In genomic region chr2:20573611-20574422, GRCh38 we compare ENCODE assay signal across 10 cellular contexts.
DNase-seq lines count a peak whose midpoint lies in the region; ATAC-seq and TF ChIP-seq lines count a peak whose summit lies in the region.
"Had no signal": no experiment of that assay in that cellular context is flagged by ENCODE, and none has a peak within 500 bp of the region (broad histone marks: within the 10 kb centered on the region; RNA-seq: fewer than 3 reads in every experiment).

No MANE protein-coding gene starts in this region.

- H3K36me3 Mint-ChIP-seq in activated naive CD4-positive, alpha-beta T cell treated with anti-CD3 and anti-CD28 coated beads, Interleukin-2, amount 10 ng/mL, durations not matched to agents 7 days and 5 days, result peaks cover 9% of the 10 kb centered on the region
- no peaks in the 10 kb centered on the region for H3K36me3 Mint-ChIP-seq in endodermal cell (ENCODE audit: low read depth)
- H3K36me3 Mint-ChIP-seq in type B pancreatic cell, result peaks cover 3% of the 10 kb centered on the region
- no peaks in the 10 kb centered on the region for H3K36me3 Mint-ChIP-seq in Caco-2 (ENCODE audit: insufficient read depth, unreplicated experiment)

- CTCF ChIA-PET in activated naive CD4-positive, alpha-beta T cell treated with anti-CD3 and anti-CD28 coated beads, Interleukin-2, amount 10 ng/mL, durations not matched to agents 7 days and 5 days (lab: Charles Lee), result interaction anchor here (0.9 kb wide), 1 partner anchor 132 kb away, joined by 3 read pairs; no protein-coding TSS in a partner anchor
- CTCF ChIA-PET in Caco-2 (lab: Charles Lee), result no interaction called here

- H3K4me1 ChIP-seq in endodermal cell (ENCODE audit: control insufficient read depth, insufficient read depth, low read length) (no peaks in the 10 kb centered on the region), Caco-2 (peaks cover 8% of the 10 kb centered on the region)

- H3K4me1 Mint-ChIP-seq in activated naive CD4-positive, alpha-beta T cell treated with anti-CD3 and anti-CD28 coated beads, Interleukin-2, amount 10 ng/mL, durations not matched to agents 7 days and 5 days, result peaks cover 33% of the 10 kb centered on the region
- no peaks in the 10 kb centered on the region for H3K4me1 Mint-ChIP-seq in endodermal cell
- H3K4me1 Mint-ChIP-seq in type B pancreatic cell (ENCODE audit: unreplicated experiment), result peaks cover 24% of the 10 kb centered on the region
- H3K4me1 Mint-ChIP-seq in Caco-2 (ENCODE audit: low read depth, unreplicated experiment), result peaks cover 24% of the 10 kb centered on the region

- no peak for TF ChIP-seq CTCF in endodermal cell (conservative IDR thresholded peaks at IDR 0.05)
- no peak for TF ChIP-seq CTCF in type B pancreatic cell (conservative IDR thresholded peaks at IDR 0.05)
- no peak for TF ChIP-seq CTCF in Caco-2 (IDR thresholded peaks at IDR 0.05; ENCODE audit: insufficient read depth in 1 of 2, low read depth in 1 of 2, low read length in 1 of 2, severe bottlenecking in 1 of 2, unreplicated experiment in 1 of 2)

- BruUV-seq in Caco-2 (replicated peaks; lab: Mats Ljungman, UMichigan), result no TSS peak

- 75 to 93% methylated on average over 10 of the region's 10 CpGs for WGBS in endodermal cell (ENCODE audit: insufficient coverage in 1 of 2, insufficient read length in 1 of 2), 2 experiments

- ATAC-seq in stimulated activated naive CD8-positive, alpha-beta T cell treated with anti-CD3 and anti-CD28 coated beads, Interleukin-15, Interleukin-2, amounts not matched to agents 100 U/mL and 50 U/mL, for 24 hours, result no peak
- ATAC-seq: CD8-positive, alpha-beta T cell had no signal

- H3K27me3 Mint-ChIP-seq in activated naive CD4-positive, alpha-beta T cell treated with anti-CD3 and anti-CD28 coated beads, Interleukin-2, amount 10 ng/mL, durations not matched to agents 7 days and 5 days, result peaks cover 16% of the 10 kb centered on the region
- no peaks in the 10 kb centered on the region for H3K27me3 Mint-ChIP-seq in endodermal cell (ENCODE audit: insufficient read depth)
- H3K27me3 Mint-ChIP-seq in type B pancreatic cell, result no peaks in the 10 kb centered on the region
- no peaks in the 10 kb centered on the region for H3K27me3 Mint-ChIP-seq in Caco-2 (ENCODE audit: insufficient read depth, unreplicated experiment)

- no peaks in the 10 kb centered on the region for H3K9me3 ChIP-seq in endodermal cell (ENCODE audit: control insufficient read depth, low read length)
- H3K9me3 ChIP-seq in Caco-2, result no peaks in the 10 kb centered on the region

- H3K36me3 ChIP-seq in endodermal cell (ENCODE audit: control insufficient read depth, insufficient read depth, low read length), result no peaks in the 10 kb centered on the region
- H3K36me3 ChIP-seq in Caco-2 (ENCODE audit: control insufficient read depth, insufficient read depth, low read length), result no peaks in the 10 kb centered on the region

- no peak overlapping the region for H3K9ac ChIP-seq in endodermal cell (ENCODE audit: extremely low read depth, low read length, poor library complexity, severe bottlenecking)

- H3K27ac Mint-ChIP-seq in activated naive CD4-positive, alpha-beta T cell treated with anti-CD3 and anti-CD28 coated beads, Interleukin-2, amount 10 ng/mL, durations not matched to agents 7 days and 5 days, result peak overlapping the region; percentile 49
- H3K27ac Mint-ChIP-seq in endodermal cell (no peak overlapping the region), type B pancreatic cell (peak overlapping the region; percentile 13), Caco-2 (ENCODE audit: unreplicated experiment) (no peak overlapping the region)
- H3K27ac Mint-ChIP-seq: CD8-positive, alpha-beta T cell had no signal

- intact Hi-C loops in Caco-2 (cut with micrococcal nuclease; ENCODE audit: unreplicated experiment), result no loop called here

- H3K4me3 Mint-ChIP-seq in activated naive CD4-positive, alpha-beta T cell treated with anti-CD3 and anti-CD28 coated beads, Interleukin-2, amount 10 ng/mL, durations not matched to agents 7 days and 5 days, result no peak overlapping the region
- H3K4me3 Mint-ChIP-seq in endodermal cell (no peak overlapping the region), type B pancreatic cell (no peak overlapping the region), Caco-2 (ENCODE audit: unreplicated experiment) (no peak overlapping the region)
- H3K4me3 Mint-ChIP-seq: CD8-positive, alpha-beta T cell had no signal

- POLR2A ChIA-PET in Caco-2 (lab: Charles Lee), result no interaction called here

- H3K27ac ChIP-seq in endodermal cell (ENCODE audit: low read depth, low read length), result peak overlapping the region; percentile 53

- H3K9me3 Mint-ChIP-seq in activated naive CD4-positive, alpha-beta T cell treated with anti-CD3 and anti-CD28 coated beads, Interleukin-2, amount 10 ng/mL, durations not matched to agents 7 days and 5 days, result no peaks in the 10 kb centered on the region
- no peaks in the 10 kb centered on the region for H3K9me3 Mint-ChIP-seq in endodermal cell
- H3K9me3 Mint-ChIP-seq in type B pancreatic cell, result no peaks in the 10 kb centered on the region
- H3K9me3 Mint-ChIP-seq in Caco-2 (ENCODE audit: unreplicated experiment), result no peaks in the 10 kb centered on the region
- H3K9me3 Mint-ChIP-seq: CD8-positive, alpha-beta T cell had no signal

- H3K4me3 ChIP-seq in endodermal cell (ENCODE audit: low read length) (no peak overlapping the region), Caco-2 (ENCODE audit: low read depth, low read length) (no peak overlapping the region)

- H3K27me3 ChIP-seq in endodermal cell (ENCODE audit: control insufficient read depth, insufficient read depth, low read length, poor library complexity, severe bottlenecking), result no peaks in the 10 kb centered on the region
- no peaks in the 10 kb centered on the region for H3K27me3 ChIP-seq in Caco-2 (replicated peaks; ENCODE audit: control insufficient read depth, insufficient read depth, low read length)

- DNase-seq in activated naive CD4-positive, alpha-beta T cell treated with anti-CD3 and anti-CD28 coated beads, Interleukin-2, amount 10 ng/mL, durations not matched to agents 7 days and 5 days, result no peak
- DNase-seq in activated naive CD4-positive, alpha-beta T cell treated with Interleukin-2 at 50 U/mL for 16 hours, result no peak
- DNase-seq in endodermal cell, result no peak
- peak; percentile 48 for DNase-seq in mucosa of gallbladder (ENCODE audit: low spot score)
- DNase-seq in type B pancreatic cell (ENCODE audit: extremely low spot score, unreplicated experiment), result no peak
- no peak for DNase-seq in Caco-2
- DNase-seq in stimulated activated naive CD8-positive, alpha-beta T cell treated with anti-CD3 and anti-CD28 coated beads, Interleukin-15, Interleukin-2, amounts not matched to agents 100 U/mL and 50 U/mL, for 24 hours, result no peak
- no peak for DNase-seq in KG1 (lab: John Stamatoyannopoulos, UW)
- DNase-seq: CD8-positive, alpha-beta T cell; NCI-H2227 treated with DMSO at 0.1 percent for 48 hours had no signal

Comparison
In these comparisons a context has a peak if more than half of its experiments do, and no peak if none do; other contexts are left out.
1. H3K27ac Mint-ChIP-seq: peak in activated naive CD4-positive, alpha-beta T cell treated with anti-CD3 and anti-CD28 coated beads, Interleukin-2, amount 10 ng/mL, durations not matched to agents 7 days and 5 days (single experiment) and type B pancreatic cell (single experiment); none in endodermal cell (single experiment) and Caco-2 (single experiment).